In the genomic region with DNA sequence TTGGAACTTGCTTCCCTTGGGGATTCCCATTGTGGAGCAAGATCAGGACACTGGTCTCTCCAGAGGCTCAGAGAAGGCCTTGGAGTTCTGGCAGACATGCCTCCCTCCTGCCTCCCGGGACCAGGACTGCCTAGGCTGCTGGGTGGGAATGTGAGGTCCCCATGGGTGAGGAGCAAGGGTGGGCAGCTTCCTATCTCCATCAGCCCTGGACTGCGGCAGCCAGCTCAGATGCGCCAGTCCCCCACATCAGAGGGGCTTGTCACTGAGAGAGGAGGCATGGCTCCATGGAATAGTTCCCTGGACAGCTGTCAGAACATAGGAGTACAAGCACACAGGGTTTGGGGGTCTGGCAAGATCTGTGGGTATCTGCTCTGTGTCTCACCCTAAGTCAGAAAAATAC, we compare ENCODE assay signal across 8 cellular contexts.
"Had no signal": no experiment of that assay in that cellular context is flagged by ENCODE, and none has a peak within 500 bp of the region (broad histone marks: within the 10 kb centered on the region; RNA-seq: fewer than 3 reads in every experiment).

No MANE protein-coding gene starts in this region.

- FAIRE-seq: G401.6, GM12878, GM12891, GM12892, GM18507, GM19239 had no signal

- H3K4me3 ChIP-seq: GM12878 had no signal

- ATAC-seq: GM12878 had no signal

- DNase-seq: GDM1, GF-D8 had no signal
